9 cellular contexts compared by ENCODE assay signal in genomic region chr11:64315667-64316526, GRCh38. TPM values are rescaled to one million over a fixed set of nuclear protein-coding genes. Genes with fewer than 3 reads are reported as not detected.
DNase-seq lines count a peak whose midpoint lies in the region; ATAC-seq, FAIRE-seq and TF ChIP-seq lines count a peak whose summit lies in the region.
"Not testable (repeated sequence)": the region's sequence is repeated elsewhere in the genome, so short reads cannot be mapped to it uniquely, and the experiment has no call there.
"Had no signal": no experiment of that assay in that cellular context is flagged by ENCODE, and none has a peak within 500 bp of the region (broad histone marks: within the 10 kb centered on the region; RNA-seq: fewer than 3 reads in every experiment).

No MANE protein-coding gene starts in this region.

- H3K9me1 ChIP-seq in K562 (ENCODE audit: control insufficient read depth, insufficient read depth, low read length), result not testable (repeated sequence)

- not testable (repeated sequence) for FAIRE-seq in K562 (lab: Jason Lieb, UNC)

- not testable (repeated sequence) for H3K27me3 Mint-ChIP-seq in activated CD4-positive, alpha-beta memory T cell treated with anti-CD3 and anti-CD28 coated beads, Interleukin-2, amount 10 ng/mL, durations not matched to agents 7 days and 5 days; naive thymus-derived CD4-positive, alpha-beta T cell

- not testable (repeated sequence) for H4K20me1 ChIP-seq in PC-9 (ENCODE audit: insufficient read depth); K562 (replicated peaks; ENCODE audit: control insufficient read depth, insufficient read depth, low read length)

- DNase-seq in HFF-Myc (ENCODE audit: extremely low read depth, low read depth); activated CD4-positive, alpha-beta memory T cell treated with anti-CD3 and anti-CD28 coated beads, Interleukin-2, amount 10 ng/mL, durations not matched to agents 7 days and 5 days; K562 (ENCODE audit: extremely low read depth in 1 of 4, low spot score in 3 of 4); fibroblast of the aortic adventitia (ENCODE audit: low read depth); naive thymus-derived CD4-positive, alpha-beta T cell; spleen: not testable (repeated sequence)
- peak in 1 of 2 experiments; percentile 26 for DNase-seq in PC-9

- not testable (repeated sequence) for BruUV-seq in PC-9 (replicated peaks; lab: Mats Ljungman, UMichigan); K562 (replicated peaks; lab: Mats Ljungman, UMichigan)

- TF ChIP-seq POLR2A in K562 (conservative IDR thresholded peaks at IDR 0.05), result peak; percentile 1; the same call in 1 of the 2 replicates
- not testable (repeated sequence) for TF ChIP-seq POLR2A in spleen (IDR thresholded peaks at IDR 0.05)

- not testable (repeated sequence) for H3K9me2 ChIP-seq in PC-9 (ENCODE audit: insufficient read depth)

- not testable (repeated sequence) for H3K9me3 Mint-ChIP-seq in activated CD4-positive, alpha-beta memory T cell treated with anti-CD3 and anti-CD28 coated beads, Interleukin-2, amount 10 ng/mL, durations not matched to agents 7 days and 5 days; naive thymus-derived CD4-positive, alpha-beta T cell

- H3K36me3 Mint-ChIP-seq in activated CD4-positive, alpha-beta memory T cell treated with anti-CD3 and anti-CD28 coated beads, Interleukin-2, amount 10 ng/mL, durations not matched to agents 7 days and 5 days (ENCODE audit: low read depth), result peaks cover 49% of the 10 kb centered on the region
- peaks cover 0 to 20% (median 2%) of the 10 kb centered on the region in 5 donors for H3K36me3 Mint-ChIP-seq in naive thymus-derived CD4-positive, alpha-beta T cell

- not testable (repeated sequence) for H3K36me3 ChIP-seq in PC-9 (ENCODE audit: low read depth)
- H3K36me3 ChIP-seq in K562 (ENCODE audit: control insufficient read depth, insufficient read depth, low read length), result peaks cover 62% of the 10 kb centered on the region
- peaks cover 0 to 34% (median 0%) of the 10 kb centered on the region in 3 experiments for H3K36me3 ChIP-seq in naive thymus-derived CD4-positive, alpha-beta T cell (ENCODE audit: control insufficient read depth in 2 of 3, insufficient read depth in 3 of 3, low read length in 3 of 3)
- peaks cover 0 to 69% (median 32%) of the 10 kb centered on the region in 6 donors for H3K36me3 ChIP-seq in spleen

- peak overlapping the region; percentile 91 for H3K4me3 Mint-ChIP-seq in activated CD4-positive, alpha-beta memory T cell treated with anti-CD3 and anti-CD28 coated beads, Interleukin-2, amount 10 ng/mL, durations not matched to agents 7 days and 5 days
- peak overlapping the region; percentile 85 to 99 (median 96) for H3K4me3 Mint-ChIP-seq in naive thymus-derived CD4-positive, alpha-beta T cell

- H3K9ac ChIP-seq in K562 (ENCODE audit: insufficient read depth in 1 of 2, low read depth in 2 of 2, low read length in 2 of 2), result peak overlapping the region; percentile 86 to 94; a peak in 3 of 4 replicates

- WGBS in K562 (ENCODE audit: insufficient coverage, low coverage, missing lambda C conversion rate), result 72% methylated on average over 15 of the region's 25 CpGs
- WGBS in spleen, 5 donors, result 76 to 89% (median 84%) methylated on average over 23 to 25 of the region's 25 CpGs

- in situ Hi-C loops in K562 (cut with MboI), result not testable (repeated sequence)

- TF ChIP-seq EP300 in K562 (IDR thresholded peaks at IDR 0.05; ENCODE audit: low read length), result not testable (repeated sequence)

- POLR2A ChIA-PET in PC-9 (lab: Charles Lee; ENCODE audit: unreplicated experiment), result interaction anchor here (0.7 kb wide), 1 partner anchor 39 kb away, joined by 3 read pairs; no protein-coding TSS in a partner anchor
- POLR2A ChIA-PET in activated CD4-positive, alpha-beta memory T cell treated with anti-CD3 and anti-CD28 coated beads, Interleukin-2, amount 10 ng/mL, durations not matched to agents 7 days and 5 days (lab: Charles Lee), result interaction anchor here (2.1 to 5.0 kb wide), 7 partner anchors 10 to 129 kb away, joined by 13 to 104 read pairs (median 35); partner anchors contain the start of genes CCDC88B, ESRRA, FERMT3 and RPS6KA4
- POLR2A ChIA-PET in K562 (lab: Yijun Ruan, JAX), result interaction anchor here (0.8 to 2.5 kb wide), 2 partner anchors 9 to 39 kb away, joined by 3 to 10 read pairs; no protein-coding TSS in a partner anchor
- POLR2A ChIA-PET in naive thymus-derived CD4-positive, alpha-beta T cell (lab: Charles Lee), result interaction anchor here (0.6 to 4.2 kb wide), 10 partner anchors 9 to 1678 kb away, joined by 3 to 45 read pairs (median 13); partner anchors contain the start of genes CATSPERZ, ESRRA, FERMT3 and NUDT22

- TF ChIP-seq RAD21 in K562 (CRISPR knock-in tag; conservative IDR thresholded peaks at IDR 0.05 in 1 of 2, IDR thresholded peaks at IDR 0.05 in 1 of 2), result not testable (repeated sequence)

- H3K4me3 ChIP-seq in HFF-Myc (replicated peaks; ENCODE audit: low read depth, low read length) (peak overlapping the region; percentile 92), PC-9 (peak overlapping the region; percentile 69), K562 (peak overlapping the region; percentile 94), fibroblast of the aortic adventitia (ENCODE audit: low read depth, low read length) (peak overlapping the region; percentile 22), spleen (peak overlapping the region in 6 of 8 donors; percentile 69 to 79 (median 74))
- H3K4me3 ChIP-seq in naive thymus-derived CD4-positive, alpha-beta T cell (ENCODE audit: low read length), result not testable (repeated sequence)

- not testable (repeated sequence) for H3K9me3 ChIP-seq in PC-9 (ENCODE audit: insufficient read depth, low read depth); K562 (replicated peaks; ENCODE audit: control insufficient read depth, insufficient read depth, low read depth, low read length); naive thymus-derived CD4-positive, alpha-beta T cell (ENCODE audit: control insufficient read depth in 2 of 3, low read length in 3 of 3); spleen

- intact Hi-C loops in PC-9 (cut with micrococcal nuclease; ENCODE audit: unreplicated experiment), result loop anchor here (2.0 kb wide), 1 partner anchor 75 kb away; the partner anchor contains the start of gene FKBP2
- intact Hi-C loops in K562 (cut with micrococcal nuclease); spleen (cut with DNase I; ENCODE audit: low total_unique reads): not testable (repeated sequence)
- intact Hi-C loops in naive thymus-derived CD4-positive, alpha-beta T cell (cut with micrococcal nuclease), result loop anchor here (2.0 to 5.0 kb wide), 5 partner anchors 329 to 1541 kb away; partner anchors contain the start of genes CFL1 (in 1 of the 2), MARK2 (in 1 of the 2), OTUB1 (in 1 of the 2) and PCNX3 (in 1 of the 2)

- not testable (repeated sequence) for H3K27me3 ChIP-seq in PC-9 (ENCODE audit: insufficient read depth, low read depth); K562 (ENCODE audit: control insufficient read depth in 2 of 2, insufficient read depth in 2 of 2, low read length in 2 of 2); naive thymus-derived CD4-positive, alpha-beta T cell (ENCODE audit: control insufficient read depth in 2 of 2, insufficient read depth in 2 of 2, low read length in 2 of 2); spleen (replicated peaks in 1 of 7)

- H3K4me2 ChIP-seq in PC-9 (peak overlapping the region; percentile 79), K562 (ENCODE audit: insufficient read depth, low read length) (peak overlapping the region; percentile 95)

- H3F3A ChIP-seq in PC-9 (ENCODE audit: insufficient read depth, low read depth), result peaks cover 66% of the 10 kb centered on the region

- peak overlapping the region; percentile 95 for H3K27ac ChIP-seq in C4-2B
- peak overlapping the region; percentile 87 for H3K27ac ChIP-seq in PC-9
- peak overlapping the region; percentile 99; the same call in 1 of the 3 replicates for H3K27ac ChIP-seq in K562 (ENCODE audit: extremely low read depth, low read depth, low read length)
- peak overlapping the region; percentile 92 for H3K27ac ChIP-seq in naive thymus-derived CD4-positive, alpha-beta T cell (ENCODE audit: low read depth, low read length)
- H3K27ac ChIP-seq in spleen, result peak overlapping the region in 6 of 8 donors; percentile 95 to 100 (median 99)

- ATAC-seq in K562; naive thymus-derived CD4-positive, alpha-beta T cell: not testable (repeated sequence)

- H3K79me2 ChIP-seq in PC-9 (ENCODE audit: low read depth), result peaks cover 65% of the 10 kb centered on the region
- peaks cover 45% of the 10 kb centered on the region for H3K79me2 ChIP-seq in K562 (ENCODE audit: control insufficient read depth, insufficient read depth, low read length)

- H2AFZ ChIP-seq in PC-9; K562 (ENCODE audit: low read depth, low read length): not testable (repeated sequence)

- H3K4me1 Mint-ChIP-seq in activated CD4-positive, alpha-beta memory T cell treated with anti-CD3 and anti-CD28 coated beads, Interleukin-2, amount 10 ng/mL, durations not matched to agents 7 days and 5 days, result peaks cover 60% of the 10 kb centered on the region
- H3K4me1 Mint-ChIP-seq in naive thymus-derived CD4-positive, alpha-beta T cell, result peaks cover 30 to 45% (median 33%) of the 10 kb centered on the region in 7 donors

- H3K27ac Mint-ChIP-seq in activated CD4-positive, alpha-beta memory T cell treated with anti-CD3 and anti-CD28 coated beads, Interleukin-2, amount 10 ng/mL, durations not matched to agents 7 days and 5 days, result peak overlapping the region; percentile 96
- H3K27ac Mint-ChIP-seq in naive thymus-derived CD4-positive, alpha-beta T cell, result peak overlapping the region; percentile 62 to 100 (median 100)

- peaks cover 34% of the 10 kb centered on the region for H3K4me1 ChIP-seq in PC-9 (replicated peaks; ENCODE audit: insufficient read depth)
- peaks cover 8 to 63% of the 10 kb centered on the region in 2 experiments; a peak in 4 of 5 replicates for H3K4me1 ChIP-seq in K562 (replicated peaks in 1 of 2; ENCODE audit: control insufficient read depth in 2 of 2, insufficient read depth in 2 of 2, low read length in 2 of 2)
- H3K4me1 ChIP-seq in naive thymus-derived CD4-positive, alpha-beta T cell (ENCODE audit: control insufficient read depth in 2 of 2, insufficient read depth in 2 of 2, low read length in 2 of 2), result not testable (repeated sequence)
- peaks cover 4 to 70% (median 39%) of the 10 kb centered on the region in 6 donors for H3K4me1 ChIP-seq in spleen

- not testable (repeated sequence) for TF ChIP-seq CTCF in C4-2B (conservative IDR thresholded peaks at IDR 0.05); HFF-Myc (IDR thresholded peaks at IDR 0.05; ENCODE audit: low read depth, low read length, missing control alignments); PC-9 (conservative IDR thresholded peaks at IDR 0.05); K562 (IDR thresholded peaks at IDR 0.05 in 2 of 3, conservative IDR thresholded peaks at IDR 0.05 in 1 of 3; ENCODE audit: insufficient read depth in 2 of 3, low read depth in 1 of 3, low read length in 3 of 3); fibroblast of the aortic adventitia (IDR thresholded peaks at IDR 0.05; ENCODE audit: insufficient read depth, low read length); spleen (IDR thresholded peaks at IDR 0.05 in 8 of 11, conservative IDR thresholded peaks at IDR 0.05 in 3 of 11)

- CTCF ChIA-PET in PC-9 (lab: Charles Lee) (interaction anchor here (0.5 to 2.7 kb wide), 3 partner anchors 26 to 1829 kb away, joined by 3 to 87 read pairs (median 3); no protein-coding TSS in a partner anchor), K562 (lab: Yijun Ruan, JAX; ENCODE audit: low intra/inter-chr PET ratio) (interaction anchor here (2.7 kb wide), 1 partner anchor 39 kb away, joined by 19 read pairs; no protein-coding TSS in a partner anchor)
- CTCF ChIA-PET in activated CD4-positive, alpha-beta memory T cell treated with anti-CD3 and anti-CD28 coated beads, Interleukin-2, amount 10 ng/mL, durations not matched to agents 7 days and 5 days (lab: Charles Lee), result interaction anchor here (2.2 to 5.7 kb wide), 5 partner anchors 13 to 111 kb away, joined by 9 to 157 read pairs (median 68); partner anchors contain the start of genes CCDC88B and ESRRA
- CTCF ChIA-PET in naive thymus-derived CD4-positive, alpha-beta T cell (lab: Charles Lee), result interaction anchor here (1.7 to 2.5 kb wide), 3 partner anchors 15 to 47 kb away, joined by 6 to 18 read pairs (median 13); partner anchors contain the start of gene CATSPERZ

RNA-seq across cellular contexts. Expression of gene TRMT112, which starts 1.5 kb away (rescaled TPM):
- total RNA-seq in PC-9 (2021), result 264 and 275 TPM in 2 replicates
- 100 to 1,000 TPM; 137 to 145 TPM for total RNA-seq in activated CD4-positive, alpha-beta memory T cell treated with anti-CD3 and anti-CD28 coated beads, Interleukin-2, amount 10 ng/mL, durations not matched to agents 7 days and 5 days
- 18.1 and 37.2 TPM in 2 replicates for total RNA-seq in K562 (2011; cell fraction: chromatin; rRNA removed; ENCODE audit: low replicate concordance)
- 57.9 and 58.8 TPM in 2 replicates for total RNA-seq in K562 (2011; cell fraction: nucleolus; rRNA removed)
- total RNA-seq in K562 (2011; cell fraction: nucleoplasm; rRNA removed), result 45.5 and 47.9 TPM in 2 replicates
- total RNA-seq in K562 (2014; rRNA removed), result 391 and 444 TPM in 2 replicates
- 126 and 162 TPM in 2 replicates for total RNA-seq in K562 (2014; rRNA removed; fragmentation: Illumina TruSeq; extraction: Trizol)
- 283 and 300 TPM in 2 replicates for total RNA-seq in K562 (2015; rRNA removed; fragmentation: Illumina TruSeq; extraction: Trizol)
- 274 and 296 TPM in 2 replicates for total RNA-seq in K562 (2021)
- 242 and 243 TPM in 2 replicates for polyA plus RNA-seq in K562 (2011; rRNA removed)
- polyA plus RNA-seq in K562 (2011; cell fraction: cytosol; rRNA removed), result 309 and 352 TPM in 2 replicates
- 114 and 135 TPM in 2 replicates for polyA plus RNA-seq in K562 (2011; cell fraction: nucleus; rRNA removed)
- 219 and 519 TPM in 2 replicates for polyA plus RNA-seq in K562 (2012)
- polyA plus RNA-seq in K562 (2014; fragmentation: Illumina TruSeq; extraction: Trizol), result 266 and 297 TPM in 2 replicates
- 100 to 1,000 TPM; 358 to 423 TPM for polyA plus RNA-seq in K562 (2014; fragmentation: Nextera tagmentation; extraction: Ambion mirVana)
- 377 and 449 TPM in 2 replicates for polyA plus RNA-seq in K562 (2014; rRNA removed)
- 48.4 and 49.7 TPM in 2 replicates for polyA minus RNA-seq in K562 (2011; rRNA and poly(A)+ RNA removed)
- 63.0 and 85.5 TPM in 2 replicates for polyA minus RNA-seq in K562 (2011; cell fraction: cytosol; rRNA and poly(A)+ RNA removed)
- 25.0 and 38.7 TPM in 2 replicates for polyA minus RNA-seq in K562 (2011; cell fraction: nucleus; rRNA and poly(A)+ RNA removed)
- 177 and 274 TPM in 2 replicates for total RNA-seq in fibroblast of the aortic adventitia (ENCODE audit: low replicate concordance)
- total RNA-seq in naive thymus-derived CD4-positive, alpha-beta T cell, result 100 to 1,000 TPM in 4 of 5 experiments, 10 to 100 TPM in 1; 90.9 to 208 (median 152) TPM
- 100 to 1,000 TPM; 527 to 613 TPM for polyA plus RNA-seq in naive thymus-derived CD4-positive, alpha-beta T cell
- 100 to 1,000 TPM; 138 to 420 (median 158) TPM for total RNA-seq in spleen
- polyA plus RNA-seq in spleen, result 100 to 1,000 TPM; 328 to 431 (median 350) TPM

RNA-seq across cellular contexts. Expression of gene PRDX5, which starts 2.0 kb away (rescaled TPM):
- total RNA-seq in PC-9 (2021), result 381 and 441 TPM in 2 replicates
- total RNA-seq in activated CD4-positive, alpha-beta memory T cell treated with anti-CD3 and anti-CD28 coated beads, Interleukin-2, amount 10 ng/mL, durations not matched to agents 7 days and 5 days, result 100 to 1,000 TPM; 137 to 139 TPM
- total RNA-seq in K562 (2011; cell fraction: chromatin; rRNA removed; ENCODE audit: low replicate concordance), result 9.0 and 17.1 TPM in 2 replicates
- total RNA-seq in K562 (2011; cell fraction: nucleolus; rRNA removed), result 29.9 and 32.4 TPM in 2 replicates
- 24.6 and 37.6 TPM in 2 replicates for total RNA-seq in K562 (2011; cell fraction: nucleoplasm; rRNA removed)
- total RNA-seq in K562 (2014; rRNA removed), result 252 and 268 TPM in 2 replicates
- total RNA-seq in K562 (2014; rRNA removed; fragmentation: Illumina TruSeq; extraction: Trizol), result 73.0 and 93.8 TPM in 2 replicates
- 200 and 204 TPM in 2 replicates for total RNA-seq in K562 (2015; rRNA removed; fragmentation: Illumina TruSeq; extraction: Trizol)
- 124 and 154 TPM in 2 replicates for total RNA-seq in K562 (2021)
- 224 and 254 TPM in 2 replicates for polyA plus RNA-seq in K562 (2011; rRNA removed)
- 384 and 485 TPM in 2 replicates for polyA plus RNA-seq in K562 (2011; cell fraction: cytosol; rRNA removed)
- polyA plus RNA-seq in K562 (2011; cell fraction: nucleus; rRNA removed), result 86.4 and 132 TPM in 2 replicates
- 288 and 343 TPM in 2 replicates for polyA plus RNA-seq in K562 (2012)
- polyA plus RNA-seq in K562 (2014; fragmentation: Illumina TruSeq; extraction: Trizol), result 209 and 212 TPM in 2 replicates
- 10 to 100 TPM; 40.8 to 64.2 TPM for polyA plus RNA-seq in K562 (2014; fragmentation: Nextera tagmentation; extraction: Ambion mirVana)
- polyA plus RNA-seq in K562 (2014; rRNA removed), result 327 and 356 TPM in 2 replicates
- 63.6 and 63.9 TPM in 2 replicates for polyA minus RNA-seq in K562 (2011; rRNA and poly(A)+ RNA removed)
- 41.2 and 61.9 TPM in 2 replicates for polyA minus RNA-seq in K562 (2011; cell fraction: cytosol; rRNA and poly(A)+ RNA removed)
- polyA minus RNA-seq in K562 (2011; cell fraction: nucleus; rRNA and poly(A)+ RNA removed), result 10.1 and 14.3 TPM in 2 replicates
- total RNA-seq in fibroblast of the aortic adventitia (ENCODE audit: low replicate concordance), result 257 and 510 TPM in 2 replicates
- 10 to 100 TPM; 41.4 to 99.2 (median 55.2) TPM for total RNA-seq in naive thymus-derived CD4-positive, alpha-beta T cell
- polyA plus RNA-seq in naive thymus-derived CD4-positive, alpha-beta T cell, result 100 to 1,000 TPM; 184 to 195 TPM
- 100 to 1,000 TPM in 3 of 7 donors, 10 to 100 TPM in 4; 77.0 to 169 (median 95.6) TPM for total RNA-seq in spleen
- 100 to 1,000 TPM; 181 to 302 (median 237) TPM for polyA plus RNA-seq in spleen

RNA-seq across cellular contexts. Expression of gene ESRRA, which starts 10.6 kb away (rescaled TPM):
- 61.0 and 64.6 TPM in 2 replicates for total RNA-seq in PC-9 (2021)
- total RNA-seq in activated CD4-positive, alpha-beta memory T cell treated with anti-CD3 and anti-CD28 coated beads, Interleukin-2, amount 10 ng/mL, durations not matched to agents 7 days and 5 days, result 10 to 100 TPM; 38.5 to 42.2 TPM
- total RNA-seq in K562 (2011; cell fraction: chromatin; rRNA removed; ENCODE audit: low replicate concordance), result 59.5 and 126 TPM in 2 replicates
- total RNA-seq in K562 (2011; cell fraction: nucleolus; rRNA removed), result 77.2 and 79.9 TPM in 2 replicates
- total RNA-seq in K562 (2011; cell fraction: nucleoplasm; rRNA removed), result 58.7 and 66.9 TPM in 2 replicates
- total RNA-seq in K562 (2014; rRNA removed), result 89.2 and 89.7 TPM in 2 replicates
- 13.8 and 17.3 TPM in 2 replicates for total RNA-seq in K562 (2014; rRNA removed; fragmentation: Illumina TruSeq; extraction: Trizol)
- total RNA-seq in K562 (2015; rRNA removed; fragmentation: Illumina TruSeq; extraction: Trizol), result 30.3 and 31.4 TPM in 2 replicates
- total RNA-seq in K562 (2021), result 76.5 and 84.1 TPM in 2 replicates
- polyA plus RNA-seq in K562 (2011; rRNA removed), result 23.7 and 35.6 TPM in 2 replicates
- polyA plus RNA-seq in K562 (2011; cell fraction: cytosol; rRNA removed), result 35.4 and 60.9 TPM in 2 replicates
- 37.9 and 54.0 TPM in 2 replicates for polyA plus RNA-seq in K562 (2011; cell fraction: nucleus; rRNA removed)
- 31.8 and 58.2 TPM in 2 replicates for polyA plus RNA-seq in K562 (2012)
- polyA plus RNA-seq in K562 (2014; fragmentation: Illumina TruSeq; extraction: Trizol), result 15.3 and 27.6 TPM in 2 replicates
- 1 to 10 TPM in 1 of 2 experiments, under 1 TPM in 1; 0.27 to 1.0 TPM for polyA plus RNA-seq in K562 (2014; fragmentation: Nextera tagmentation; extraction: Ambion mirVana)
- polyA plus RNA-seq in K562 (2014; rRNA removed), result 69.0 and 75.5 TPM in 2 replicates
- 12.5 and 13.5 TPM in 2 replicates for polyA minus RNA-seq in K562 (2011; rRNA and poly(A)+ RNA removed)
- polyA minus RNA-seq in K562 (2011; cell fraction: cytosol; rRNA and poly(A)+ RNA removed), result 20.4 and 30.5 TPM in 2 replicates
- polyA minus RNA-seq in K562 (2011; cell fraction: nucleus; rRNA and poly(A)+ RNA removed), result 20.6 and 21.5 TPM in 2 replicates
- total RNA-seq in fibroblast of the aortic adventitia (ENCODE audit: low replicate concordance), result 21.6 and 45.2 TPM in 2 replicates
- 10 to 100 TPM; 23.7 to 42.0 (median 27.9) TPM for total RNA-seq in naive thymus-derived CD4-positive, alpha-beta T cell
- 10 to 100 TPM in 1 of 2 donors, 1 to 10 TPM in 1; 5.3 to 12.9 TPM for polyA plus RNA-seq in naive thymus-derived CD4-positive, alpha-beta T cell
- total RNA-seq in spleen, result 10 to 100 TPM; 30.2 to 49.3 (median 43.7) TPM
- 10 to 100 TPM; 24.0 to 56.5 (median 34.7) TPM for polyA plus RNA-seq in spleen

RNA-seq across cellular contexts. Expression of gene CATSPERZ, which starts 15.7 kb away (rescaled TPM):
- total RNA-seq in PC-9 (2021) (1.3 TPM in 1 of 2 replicates, not detected in the other), K562 (2014; rRNA removed) (8.5 TPM in 2 replicates), K562 (2014; rRNA removed; fragmentation: Illumina TruSeq; extraction: Trizol) (1.2 and 1.6 TPM in 2 replicates), K562 (2015; rRNA removed; fragmentation: Illumina TruSeq; extraction: Trizol) (3.8 and 4.1 TPM in 2 replicates), K562 (2021) (5.1 and 5.4 TPM in 2 replicates), fibroblast of the aortic adventitia (ENCODE audit: low replicate concordance) (not detected in 2 replicates), spleen (not detected)
- total RNA-seq in activated CD4-positive, alpha-beta memory T cell treated with anti-CD3 and anti-CD28 coated beads, Interleukin-2, amount 10 ng/mL, durations not matched to agents 7 days and 5 days, result not detected
- 3.6 TPM in 1 of 2 replicates, not detected in the other for total RNA-seq in K562 (2011; cell fraction: chromatin; rRNA removed; ENCODE audit: low replicate concordance)
- total RNA-seq in K562 (2011; cell fraction: nucleolus; rRNA removed), result 1.5 and 2.8 TPM in 2 replicates
- total RNA-seq in K562 (2011; cell fraction: nucleoplasm; rRNA removed), result 0.59 and 0.99 TPM in 2 replicates
- polyA plus RNA-seq in K562 (2011; rRNA removed) (0.86 and 1.2 TPM in 2 replicates), K562 (2014; fragmentation: Illumina TruSeq; extraction: Trizol) (3.5 and 4.3 TPM in 2 replicates), K562 (2014; fragmentation: Nextera tagmentation; extraction: Ambion mirVana) (1 to 10 TPM; 1.3 to 2.2 TPM), K562 (2014; rRNA removed) (5.3 and 8.3 TPM in 2 replicates), spleen (under 1 TPM in 2 of 3 donors, not detected in 1; 0.09 to 0.48 TPM)
- 2.9 and 3.2 TPM in 2 replicates for polyA plus RNA-seq in K562 (2011; cell fraction: cytosol; rRNA removed)
- polyA plus RNA-seq in K562 (2011; cell fraction: nucleus; rRNA removed), result 1.5 and 2.0 TPM in 2 replicates
- polyA plus RNA-seq in K562 (2012), result 4.4 and 4.7 TPM in 2 replicates
- polyA minus RNA-seq in K562 (2011; rRNA and poly(A)+ RNA removed), result 0.32 TPM in 1 of 2 replicates, not detected in the other
- not detected in 2 replicates for polyA minus RNA-seq in K562 (2011; cell fraction: cytosol; rRNA and poly(A)+ RNA removed)
- not detected in 2 replicates for polyA minus RNA-seq in K562 (2011; cell fraction: nucleus; rRNA and poly(A)+ RNA removed)
- under 1 TPM in 1 of 5 experiments, not detected in 4; 0.60 TPM for total RNA-seq in naive thymus-derived CD4-positive, alpha-beta T cell
- polyA plus RNA-seq in naive thymus-derived CD4-positive, alpha-beta T cell, result not detected
- total RNA-seq: heart right ventricle had no signal

RNA-seq across cellular contexts. Expression of gene CCDC88B, which starts 24.1 kb away (rescaled TPM):
- 9.6 and 15.1 TPM in 2 replicates for total RNA-seq in PC-9 (2021)
- 100 to 1,000 TPM in 1 of 2 experiments, 10 to 100 TPM in 1; 99.1 to 106 TPM for total RNA-seq in activated CD4-positive, alpha-beta memory T cell treated with anti-CD3 and anti-CD28 coated beads, Interleukin-2, amount 10 ng/mL, durations not matched to agents 7 days and 5 days
- total RNA-seq in K562 (2011; cell fraction: chromatin; rRNA removed; ENCODE audit: low replicate concordance), result 6.1 and 13.7 TPM in 2 replicates
- total RNA-seq in K562 (2011; cell fraction: nucleolus; rRNA removed), result 8.7 and 12.0 TPM in 2 replicates
- total RNA-seq in K562 (2011; cell fraction: nucleoplasm; rRNA removed), result 7.3 and 11.5 TPM in 2 replicates
- total RNA-seq in K562 (2014; rRNA removed), result 15.2 and 16.1 TPM in 2 replicates
- 2.7 and 4.7 TPM in 2 replicates for total RNA-seq in K562 (2014; rRNA removed; fragmentation: Illumina TruSeq; extraction: Trizol)
- total RNA-seq in K562 (2015; rRNA removed; fragmentation: Illumina TruSeq; extraction: Trizol), result 10.3 and 12.1 TPM in 2 replicates
- total RNA-seq in K562 (2021), result 11.9 and 13.0 TPM in 2 replicates
- 5.2 and 10.7 TPM in 2 replicates for polyA plus RNA-seq in K562 (2011; rRNA removed)
- polyA plus RNA-seq in K562 (2011; cell fraction: cytosol; rRNA removed), result 10.3 and 16.8 TPM in 2 replicates
- polyA plus RNA-seq in K562 (2011; cell fraction: nucleus; rRNA removed), result 13.5 and 14.6 TPM in 2 replicates
- polyA plus RNA-seq in K562 (2012), result 10.6 and 21.0 TPM in 2 replicates
- polyA plus RNA-seq in K562 (2014; fragmentation: Illumina TruSeq; extraction: Trizol), result 7.9 and 13.4 TPM in 2 replicates
- 1 to 10 TPM in 1 of 2 experiments, under 1 TPM in 1; 0.13 to 1.7 TPM for polyA plus RNA-seq in K562 (2014; fragmentation: Nextera tagmentation; extraction: Ambion mirVana)
- polyA plus RNA-seq in K562 (2014; rRNA removed), result 16.3 and 18.1 TPM in 2 replicates
- 1.2 and 1.5 TPM in 2 replicates for polyA minus RNA-seq in K562 (2011; rRNA and poly(A)+ RNA removed)
- 2.2 and 7.0 TPM in 2 replicates for polyA minus RNA-seq in K562 (2011; cell fraction: cytosol; rRNA and poly(A)+ RNA removed)
- 2.2 and 5.9 TPM in 2 replicates for polyA minus RNA-seq in K562 (2011; cell fraction: nucleus; rRNA and poly(A)+ RNA removed)
- 1.2 and 5.1 TPM in 2 replicates for total RNA-seq in fibroblast of the aortic adventitia (ENCODE audit: low replicate concordance)
- total RNA-seq in naive thymus-derived CD4-positive, alpha-beta T cell, result 100 to 1,000 TPM in 3 of 5 experiments, 10 to 100 TPM in 2; 73.4 to 182 (median 116) TPM
- 10 to 100 TPM; 12.8 to 35.1 TPM for polyA plus RNA-seq in naive thymus-derived CD4-positive, alpha-beta T cell
- 100 to 1,000 TPM in 3 of 7 donors, 10 to 100 TPM in 4; 64.3 to 128 (median 86.6) TPM for total RNA-seq in spleen
- polyA plus RNA-seq in spleen, result 100 to 1,000 TPM; 225 to 638 (median 623) TPM
